Comparison of ENCODE assay signal across 23 cellular contexts in the genomic region with DNA sequence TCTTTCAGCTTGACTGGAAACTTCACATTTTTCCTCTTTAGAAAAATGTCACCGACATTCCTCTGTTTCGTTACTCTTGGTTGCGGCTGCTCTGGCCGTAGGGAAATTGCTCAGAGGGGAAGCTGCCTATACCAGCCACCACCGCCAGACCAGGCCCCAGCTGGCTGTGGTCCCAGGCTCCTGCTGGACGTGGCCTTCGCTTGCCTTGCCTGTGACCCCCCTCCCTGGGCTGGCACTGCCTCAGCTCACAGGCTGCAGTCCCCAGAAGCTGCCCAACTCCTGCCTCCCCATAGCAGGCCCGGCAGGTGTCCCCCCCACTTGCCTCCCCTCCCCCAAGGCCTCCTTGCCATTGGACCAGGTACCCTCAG.
DNase-seq lines count a peak whose midpoint lies in the region; ATAC-seq and TF ChIP-seq lines count a peak whose summit lies in the region.
"Had no signal": no experiment of that assay in that cellular context is flagged by ENCODE, and none has a peak within 500 bp of the region (broad histone marks: within the 10 kb centered on the region; RNA-seq: fewer than 3 reads in every experiment).

No MANE protein-coding gene starts in this region.

- no peak for TF ChIP-seq POLR2A in thyroid gland (IDR thresholded peaks at IDR 0.05)

- POLR2A ChIA-PET in SK-N-SH (lab: Yijun Ruan, JAX) = no interaction called here

- no peaks in the 10 kb centered on the region for H4K20me1 ChIP-seq in SK-N-SH (ENCODE audit: insufficient read depth)

- H3K79me2 ChIP-seq in SK-N-SH (ENCODE audit: insufficient read depth) = no peaks in the 10 kb centered on the region
- H3K79me2 ChIP-seq: parathyroid adenoma had no signal

- H3K27me3 Mint-ChIP-seq in activated T-cell treated with anti-CD3 and anti-CD28 coated beads, Interleukin-2, amount 50 U/mL, for 4 hours (ENCODE audit: low read depth) = peaks cover 2% of the 10 kb centered on the region
- H3K27me3 Mint-ChIP-seq: activated naive CD4-positive, alpha-beta T cell treated with anti-CD3 and anti-CD28 coated beads, Interleukin-2, amount 10 ng/mL, durations not matched to agents 7 days and 5 days; stimulated activated naive CD8-positive, alpha-beta T cell treated with anti-CD3 and anti-CD28 coated beads, Interleukin-15, Interleukin-2, amounts not matched to agents 100 ng/mL and 50 ng/mL, for 24 hours had no signal

- H3K4me1 ChIP-seq in SK-N-SH (ENCODE audit: control insufficient read depth in 1 of 2, insufficient read depth in 2 of 2, low read depth in 1 of 2, low read length in 1 of 2) (peaks cover 0 to 7% of the 10 kb centered on the region in 2 experiments; a peak in 1 of 4 replicates), thyroid gland (no peaks in the 10 kb centered on the region)
- H3K4me1 ChIP-seq: gastroesophageal sphincter, left lung, parathyroid adenoma, upper lobe of right lung had no signal

- intact Hi-C loops in thyroid gland (cut with DNase I) = no loop called here

- no peaks in the 10 kb centered on the region for H3K36me3 Mint-ChIP-seq in activated T-cell treated with anti-CD3 and anti-CD28 coated beads, Interleukin-2, amount 50 U/mL, for 4 hours (ENCODE audit: insufficient read depth)
- H3K36me3 Mint-ChIP-seq: activated CD4-positive, alpha-beta memory T cell treated with anti-CD3 and anti-CD28 coated beads for 36 hours; activated naive CD4-positive, alpha-beta T cell treated with anti-CD3 and anti-CD28 coated beads, Interleukin-2, amount 10 ng/mL, durations not matched to agents 7 days and 5 days; T-cell had no signal

- 66% methylated on average over 7 of the region's 8 CpGs for WGBS in SK-N-SH (ENCODE audit: low lambda C conversion rate)
- WGBS in thyroid gland, 2 donors = 33 to 49% methylated on average over 8 of the region's 8 CpGs

- no peak for TF ChIP-seq CTCF in SK-N-SH (IDR thresholded peaks at IDR 0.05)
- no peak for TF ChIP-seq CTCF in cardiac fibroblast (IDR thresholded peaks at IDR 0.05; ENCODE audit: low read depth, low read length)
- peak in 2 of 6 experiments; percentile 15 to 36 for TF ChIP-seq CTCF in thyroid gland (IDR thresholded peaks at IDR 0.05)

- H3K4me3 ChIP-seq in SK-N-SH (ENCODE audit: low read depth in 2 of 2, low read length in 1 of 2) (no peak overlapping the region), cardiac fibroblast (replicated peaks in 1 of 2; ENCODE audit: low read depth in 2 of 2, low read length in 2 of 2) (no peak overlapping the region), thyroid gland (replicated peaks in 1 of 3) (no peak overlapping the region)
- H3K4me3 ChIP-seq: gastroesophageal sphincter, GM23248, left lung, upper lobe of right lung had no signal

- H3K27ac ChIP-seq in SK-N-SH (ENCODE audit: low read depth in 2 of 2, low read length in 1 of 2) (no peak overlapping the region), thyroid gland (no peak overlapping the region)
- H3K27ac ChIP-seq: 22Rv1, gastroesophageal sphincter, GM23248, left lung, parathyroid adenoma, upper lobe of right lung, WERI-Rb-1 had no signal

- H3K36me3 ChIP-seq in SK-N-SH (replicated peaks in 1 of 2; ENCODE audit: control insufficient read depth in 1 of 2, insufficient read depth in 2 of 2, low read length in 1 of 2) (no peaks in the 10 kb centered on the region), thyroid gland (no peaks in the 10 kb centered on the region)
- H3K36me3 ChIP-seq: gastroesophageal sphincter, left lung, upper lobe of right lung, WERI-Rb-1 had no signal

- no peaks in the 10 kb centered on the region for H3K4me1 Mint-ChIP-seq in activated T-cell treated with anti-CD3 and anti-CD28 coated beads, Interleukin-2, amount 50 U/mL, for 4 hours (ENCODE audit: low read depth)
- H3K4me1 Mint-ChIP-seq: activated naive CD4-positive, alpha-beta T cell treated with anti-CD3 and anti-CD28 coated beads, Interleukin-2, amount 10 ng/mL, durations not matched to agents 7 days and 5 days; T-cell had no signal

- H2AFZ ChIP-seq in SK-N-SH (ENCODE audit: low read depth) = no peak overlapping the region
- H2AFZ ChIP-seq: GM23248, parathyroid adenoma had no signal

- CTCF ChIA-PET in SK-N-SH (lab: Yijun Ruan, JAX) = interaction anchor here (0.7 to 0.9 kb wide), 2 partner anchors 9 to 12 kb away, joined by 3 read pairs; no protein-coding TSS in a partner anchor

- H3K9me3 ChIP-seq in SK-N-SH (no peaks in the 10 kb centered on the region), thyroid gland (no peaks in the 10 kb centered on the region)
- H3K9me3 ChIP-seq: upper lobe of right lung had no signal

- no peak for TF ChIP-seq EP300 in SK-N-SH (IDR thresholded peaks at IDR 0.05; ENCODE audit: borderline replicate concordance in 1 of 2, low read depth in 1 of 2, low read length in 1 of 2)

- ATAC-seq in SK-N-SH treated with all-trans-retinoic acid at 6 μM for 48 hours (no peak), HG03025 (IDR thresholded peaks at IDR 0.05; ENCODE audit: low FRiP score, unreplicated experiment) (no peak)
- no peak for ATAC-seq in activated T-cell treated with anti-CD3 and anti-CD28 coated beads, Interleukin-2, amount 50 U/mL, for 4 hours
- ATAC-seq: gastroesophageal sphincter, left lung, T-cell, upper lobe of right lung had no signal

- H3K27me3 ChIP-seq in SK-N-SH (ENCODE audit: insufficient read depth) (no peaks in the 10 kb centered on the region), thyroid gland (no peaks in the 10 kb centered on the region)
- H3K27me3 ChIP-seq: gastroesophageal sphincter, left lung, upper lobe of right lung had no signal

- DNase-seq in SK-N-SH (peak; percentile 68), cardiac fibroblast (ENCODE audit: low read depth in 2 of 2) (peak; percentile 28 to 43), lung microvascular endothelial cell (ENCODE audit: low read depth in 2 of 2) (peak; percentile 14 to 62), thyroid gland (peak; percentile 86 to 88), UCSD-AML1 (lab: John Stamatoyannopoulos, UW; ENCODE audit: unreplicated experiment) (no peak)
- DNase-seq in activated T-cell treated with anti-CD3 and anti-CD28 coated beads, Interleukin-2, amount 50 U/mL, for 4 hours = no peak
- DNase-seq: activated CD4-positive, alpha-beta memory T cell treated with anti-CD3 and anti-CD28 coated beads for 36 hours; activated naive CD4-positive, alpha-beta T cell treated with anti-CD3 and anti-CD28 coated beads, Interleukin-2, amount 10 ng/mL, durations not matched to agents 7 days and 5 days; GM23248; left lung; NCI-H1417; NCI-H524 treated with DMSO at 0.1 percent for 48 hours; Right ventricle myocardium superior; stimulated activated CD4-positive, alpha-beta T cell treated with anti-CD3 and anti-CD28 coated beads, Interleukin-2, amount 100 ng/mL, for 24 hours; T-cell; upper lobe of right lung; WERI-Rb-1 had no signal

- H3K9me3 Mint-ChIP-seq in activated T-cell treated with anti-CD3 and anti-CD28 coated beads, Interleukin-2, amount 50 U/mL, for 4 hours = no peaks in the 10 kb centered on the region
- H3K9me3 Mint-ChIP-seq: activated CD4-positive, alpha-beta memory T cell treated with anti-CD3 and anti-CD28 coated beads for 36 hours; stimulated activated naive CD8-positive, alpha-beta T cell treated with anti-CD3 and anti-CD28 coated beads, Interleukin-15, Interleukin-2, amounts not matched to agents 100 ng/mL and 50 ng/mL, for 24 hours; T-cell had no signal

- no peak overlapping the region for H3K4me3 Mint-ChIP-seq in activated T-cell treated with anti-CD3 and anti-CD28 coated beads, Interleukin-2, amount 50 U/mL, for 4 hours
- H3K4me3 Mint-ChIP-seq: activated CD4-positive, alpha-beta memory T cell treated with anti-CD3 and anti-CD28 coated beads for 36 hours; activated naive CD4-positive, alpha-beta T cell treated with anti-CD3 and anti-CD28 coated beads, Interleukin-2, amount 10 ng/mL, durations not matched to agents 7 days and 5 days; stimulated activated naive CD8-positive, alpha-beta T cell treated with anti-CD3 and anti-CD28 coated beads, Interleukin-15, Interleukin-2, amounts not matched to agents 100 ng/mL and 50 ng/mL, for 24 hours; T-cell had no signal

- TF ChIP-seq RAD21 in SK-N-SH (IDR thresholded peaks at IDR 0.05; ENCODE audit: low read length) = no peak

- no peak overlapping the region for H3K4me2 ChIP-seq in SK-N-SH

- H3F3A ChIP-seq in SK-N-SH (replicated peaks; ENCODE audit: insufficient read depth) = no peaks in the 10 kb centered on the region

- H3K9me2 ChIP-seq in SK-N-SH = no peaks in the 10 kb centered on the region

- no peak overlapping the region for H3K9ac ChIP-seq in SK-N-SH
- H3K9ac ChIP-seq: GM23248, parathyroid adenoma had no signal

TF ChIP-seq in SK-N-SH, 30 proteins besides CTCF, POLR2A, EP300 and RAD21 (continues in another document):
- TF ChIP-seq RFX5 (IDR thresholded peaks at IDR 0.05; ENCODE audit: low read length) (no peak), POLR2AphosphoS5 (IDR thresholded peaks at IDR 0.05; ENCODE audit: low read depth, low read length) (no peak)

TF ChIP-seq in SK-N-SH treated with all-trans-retinoic acid at 6 μM for 48 hours, 23 proteins besides CTCF, POLR2A, EP300 and RAD21:
- TF ChIP-seq ZNF8 (CRISPR knock-in tag; IDR thresholded peaks at IDR 0.05) (no peak), ZNF70 (CRISPR knock-in tag; IDR thresholded peaks at IDR 0.05) (no peak), CSDC2 (CRISPR knock-in tag; IDR thresholded peaks at IDR 0.05) (no peak), ESRRG (CRISPR knock-in tag; IDR thresholded peaks at IDR 0.05) (no peak)
TF ChIP-seq in SK-N-SH treated with all-trans-retinoic acid at 6 μM for 48 hours: peak in this region for 0.

Comparison
In these comparisons a context has a peak if more than half of its experiments do, and no peak if none do; other contexts are left out.
1. DNase-seq: peak in SK-N-SH (single experiment), cardiac fibroblast (2 of 2), lung microvascular endothelial cell (2 of 2) and thyroid gland (2 of 2); none in UCSD-AML1 (single experiment) and activated T-cell treated with anti-CD3 and anti-CD28 coated beads, Interleukin-2, amount 50 U/mL, for 4 hours (single experiment).